2 cellular contexts compared by ENCODE assay signal in the genomic region with DNA sequence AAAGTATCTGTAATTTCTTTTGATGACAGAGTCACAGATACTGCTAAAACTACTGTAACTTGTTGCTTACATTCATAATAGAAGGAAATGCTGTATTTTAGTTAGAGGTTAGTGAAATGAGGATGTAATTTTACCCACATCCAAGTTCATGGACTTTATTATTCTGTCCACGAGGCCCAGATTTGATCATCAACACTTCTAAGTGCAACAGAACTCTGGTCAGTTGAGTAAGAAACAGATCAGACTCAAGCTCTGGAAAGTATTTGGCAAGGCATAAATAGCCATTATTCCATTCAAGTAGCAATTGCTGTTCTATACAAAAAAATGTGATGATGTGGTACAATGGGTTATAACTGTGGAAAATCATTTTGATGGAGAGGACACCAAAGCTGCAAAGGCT.
TF ChIP-seq lines count a peak whose summit lies in the region.

No MANE protein-coding gene starts in this region.

TF ChIP-seq in GM12891, 5 proteins besides CTCF, POLR2A, EP300 and RAD21:
- TF ChIP-seq POU2F2 (IDR thresholded peaks at IDR 0.05; ENCODE audit: low read depth, low read length) (no peak), PAX5 (IDR thresholded peaks at IDR 0.05; ENCODE audit: insufficient read depth, low read length, severe bottlenecking) (no peak), POLR2AphosphoS5 (IDR thresholded peaks at IDR 0.05; ENCODE audit: low read depth, low read length) (no peak), TAF1 (IDR thresholded peaks at IDR 0.05; ENCODE audit: low read depth, low read length) (no peak)

TF ChIP-seq in HepG2, 621 proteins besides CTCF, POLR2A, EP300 and RAD21:
- TF ChIP-seq ZSCAN30 (CRISPR knock-in tag; IDR thresholded peaks at IDR 0.05), result no peak
- TF ChIP-seq, protein P1, sequence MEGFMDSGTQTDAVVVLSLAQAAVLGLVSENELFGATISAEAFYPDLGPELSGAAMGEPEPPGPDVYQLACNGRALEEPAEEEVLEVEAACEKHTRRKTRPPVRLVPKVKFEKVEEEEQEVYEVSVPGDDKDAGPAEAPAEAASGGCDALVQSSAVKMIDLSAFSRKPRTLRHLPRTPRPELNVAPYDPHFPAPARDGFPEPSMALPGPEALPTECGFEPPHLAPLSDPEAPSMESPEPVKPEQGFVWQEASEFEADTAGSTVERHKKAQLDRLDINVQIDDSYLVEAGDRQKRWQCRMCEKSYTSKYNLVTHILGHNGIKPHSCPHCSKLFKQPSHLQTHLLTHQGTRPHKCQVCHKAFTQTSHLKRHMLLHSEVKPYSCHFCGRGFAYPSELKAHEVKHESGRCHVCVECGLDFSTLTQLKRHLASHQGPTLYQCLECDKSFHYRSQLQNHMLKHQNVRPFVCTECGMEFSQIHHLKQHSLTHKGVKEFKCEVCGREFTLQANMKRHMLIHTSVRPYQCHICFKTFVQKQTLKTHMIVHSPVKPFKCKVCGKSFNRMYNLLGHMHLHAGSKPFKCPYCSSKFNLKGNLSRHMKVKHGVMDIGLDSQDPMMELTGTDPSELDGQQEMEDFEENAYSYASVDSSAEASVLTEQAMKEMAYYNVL (CRISPR knock-in tag; IDR thresholded peaks at IDR 0.05; ENCODE audit: borderline replicate concordance), result no peak
- TF ChIP-seq, protein P2, sequence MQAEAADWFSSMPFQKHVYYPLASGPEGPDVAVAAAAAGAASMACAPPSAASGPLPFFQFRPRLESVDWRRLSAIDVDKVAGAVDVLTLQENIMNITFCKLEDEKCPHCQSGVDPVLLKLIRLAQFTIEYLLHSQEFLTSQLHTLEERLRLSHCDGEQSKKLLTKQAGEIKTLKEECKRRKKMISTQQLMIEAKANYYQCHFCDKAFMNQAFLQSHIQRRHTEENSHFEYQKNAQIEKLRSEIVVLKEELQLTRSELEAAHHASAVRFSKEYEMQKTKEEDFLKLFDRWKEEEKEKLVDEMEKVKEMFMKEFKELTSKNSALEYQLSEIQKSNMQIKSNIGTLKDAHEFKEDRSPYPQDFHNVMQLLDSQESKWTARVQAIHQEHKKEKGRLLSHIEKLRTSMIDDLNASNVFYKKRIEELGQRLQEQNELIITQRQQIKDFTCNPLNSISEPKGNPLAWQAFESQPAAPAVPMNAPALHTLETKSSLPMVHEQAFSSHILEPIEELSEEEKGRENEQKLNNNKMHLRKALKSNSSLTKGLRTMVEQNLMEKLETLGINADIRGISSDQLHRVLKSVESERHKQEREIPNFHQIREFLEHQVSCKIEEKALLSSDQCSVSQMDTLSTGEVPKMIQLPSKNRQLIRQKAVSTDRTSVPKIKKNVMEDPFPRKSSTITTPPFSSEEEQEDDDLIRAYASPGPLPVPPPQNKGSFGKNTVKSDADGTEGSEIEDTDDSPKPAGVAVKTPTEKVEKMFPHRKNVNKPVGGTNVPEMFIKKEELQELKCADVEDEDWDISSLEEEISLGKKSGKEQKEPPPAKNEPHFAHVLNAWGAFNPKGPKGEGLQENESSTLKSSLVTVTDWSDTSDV (CRISPR knock-in tag; IDR thresholded peaks at IDR 0.05), result no peak
- no peak for TF ChIP-seq ZNF564 (CRISPR knock-in tag; IDR thresholded peaks at IDR 0.05)
- no peak for TF ChIP-seq KDM4B (CRISPR knock-in tag; IDR thresholded peaks at IDR 0.05)
- TF ChIP-seq, protein P3, sequence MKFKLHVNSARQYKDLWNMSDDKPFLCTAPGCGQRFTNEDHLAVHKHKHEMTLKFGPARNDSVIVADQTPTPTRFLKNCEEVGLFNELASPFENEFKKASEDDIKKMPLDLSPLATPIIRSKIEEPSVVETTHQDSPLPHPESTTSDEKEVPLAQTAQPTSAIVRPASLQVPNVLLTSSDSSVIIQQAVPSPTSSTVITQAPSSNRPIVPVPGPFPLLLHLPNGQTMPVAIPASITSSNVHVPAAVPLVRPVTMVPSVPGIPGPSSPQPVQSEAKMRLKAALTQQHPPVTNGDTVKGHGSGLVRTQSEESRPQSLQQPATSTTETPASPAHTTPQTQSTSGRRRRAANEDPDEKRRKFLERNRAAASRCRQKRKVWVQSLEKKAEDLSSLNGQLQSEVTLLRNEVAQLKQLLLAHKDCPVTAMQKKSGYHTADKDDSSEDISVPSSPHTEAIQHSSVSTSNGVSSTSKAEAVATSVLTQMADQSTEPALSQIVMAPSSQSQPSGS (CRISPR knock-in tag; IDR thresholded peaks at IDR 0.05), result no peak
- no peak for TF ChIP-seq ZNF138 (CRISPR knock-in tag; IDR thresholded peaks at IDR 0.05; ENCODE audit: low read depth)
- TF ChIP-seq ZNF776 (CRISPR knock-in tag; IDR thresholded peaks at IDR 0.05), result no peak
- TF ChIP-seq TAF15 (IDR thresholded peaks at IDR 0.05; ENCODE audit: low read depth, low read length, poor library complexity, severe bottlenecking), result no peak
- TF ChIP-seq EHMT2 (IDR thresholded peaks at IDR 0.05; ENCODE audit: borderline replicate concordance, low read depth, low read length), result no peak
- no peak for TF ChIP-seq WIZ (CRISPR knock-in tag; IDR thresholded peaks at IDR 0.05)
- TF ChIP-seq, protein P4, sequence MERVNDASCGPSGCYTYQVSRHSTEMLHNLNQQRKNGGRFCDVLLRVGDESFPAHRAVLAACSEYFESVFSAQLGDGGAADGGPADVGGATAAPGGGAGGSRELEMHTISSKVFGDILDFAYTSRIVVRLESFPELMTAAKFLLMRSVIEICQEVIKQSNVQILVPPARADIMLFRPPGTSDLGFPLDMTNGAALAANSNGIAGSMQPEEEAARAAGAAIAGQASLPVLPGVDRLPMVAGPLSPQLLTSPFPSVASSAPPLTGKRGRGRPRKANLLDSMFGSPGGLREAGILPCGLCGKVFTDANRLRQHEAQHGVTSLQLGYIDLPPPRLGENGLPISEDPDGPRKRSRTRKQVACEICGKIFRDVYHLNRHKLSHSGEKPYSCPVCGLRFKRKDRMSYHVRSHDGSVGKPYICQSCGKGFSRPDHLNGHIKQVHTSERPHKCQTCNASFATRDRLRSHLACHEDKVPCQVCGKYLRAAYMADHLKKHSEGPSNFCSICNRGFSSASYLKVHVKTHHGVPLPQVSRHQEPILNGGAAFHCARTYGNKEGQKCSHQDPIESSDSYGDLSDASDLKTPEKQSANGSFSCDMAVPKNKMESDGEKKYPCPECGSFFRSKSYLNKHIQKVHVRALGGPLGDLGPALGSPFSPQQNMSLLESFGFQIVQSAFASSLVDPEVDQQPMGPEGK (CRISPR knock-in tag; IDR thresholded peaks at IDR 0.05), result no peak
- TF ChIP-seq CBX2 (IDR thresholded peaks at IDR 0.05; ENCODE audit: low read depth, low read length), result no peak
- no peak for TF ChIP-seq CBX2 (CRISPR knock-in tag; IDR thresholded peaks at IDR 0.05; ENCODE audit: low read depth)
- no peak for TF ChIP-seq MAFK (conservative IDR thresholded peaks at IDR 0.05 in 1 of 2, IDR thresholded peaks at IDR 0.05 in 1 of 2; ENCODE audit: low read length in 2 of 2)
- TF ChIP-seq, protein P5, sequence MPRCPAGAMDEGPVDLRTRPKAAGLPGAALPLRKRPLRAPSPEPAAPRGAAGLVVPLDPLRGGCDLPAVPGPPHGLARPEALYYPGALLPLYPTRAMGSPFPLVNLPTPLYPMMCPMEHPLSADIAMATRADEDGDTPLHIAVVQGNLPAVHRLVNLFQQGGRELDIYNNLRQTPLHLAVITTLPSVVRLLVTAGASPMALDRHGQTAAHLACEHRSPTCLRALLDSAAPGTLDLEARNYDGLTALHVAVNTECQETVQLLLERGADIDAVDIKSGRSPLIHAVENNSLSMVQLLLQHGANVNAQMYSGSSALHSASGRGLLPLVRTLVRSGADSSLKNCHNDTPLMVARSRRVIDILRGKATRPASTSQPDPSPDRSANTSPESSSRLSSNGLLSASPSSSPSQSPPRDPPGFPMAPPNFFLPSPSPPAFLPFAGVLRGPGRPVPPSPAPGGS (CRISPR knock-in tag; IDR thresholded peaks at IDR 0.05), result no peak
